Comparison of ENCODE assay signal across 24 cellular contexts in genomic region chrX:63738696-63739095, GRCh38. TPM values are rescaled to one million over a fixed set of nuclear protein-coding genes. Genes with fewer than 3 reads are reported as not detected.
DNase-seq lines count a peak whose midpoint lies in the region; FAIRE-seq and TF ChIP-seq lines count a peak whose summit lies in the region.
"Had no signal": no experiment of that assay in that cellular context is flagged by ENCODE, and none has a peak within 500 bp of the region (broad histone marks: within the 10 kb centered on the region; RNA-seq: fewer than 3 reads in every experiment).

No MANE protein-coding gene starts in this region.

- H3K4me3 ChIP-seq in KMS-11 (IDR thresholded peaks at IDR 0.05; ENCODE audit: insufficient read depth, low read depth, low read length) = no peak overlapping the region
- H3K4me3 ChIP-seq: PC-9, skin epidermis, upper lobe of left lung had no signal

- no peaks in the 10 kb centered on the region for H4K20me1 ChIP-seq in KMS-11 (ENCODE audit: insufficient read depth)

- H3K27me3 Mint-ChIP-seq in activated CD4-positive, alpha-beta T cell treated with anti-CD3 and anti-CD28 coated beads, Interleukin-2, amount 10 ng/mL, durations not matched to agents 24 days and 14 days = no peaks in the 10 kb centered on the region
- H3K27me3 Mint-ChIP-seq in chondrocyte (ENCODE audit: low read depth) = no peaks in the 10 kb centered on the region
- H3K27me3 Mint-ChIP-seq: CD4-positive, alpha-beta T cell had no signal

- H3K27me3 ChIP-seq in KMS-11 (ENCODE audit: insufficient read depth, low read depth) = no peaks in the 10 kb centered on the region
- H3K27me3 ChIP-seq: upper lobe of left lung had no signal

- no peaks in the 10 kb centered on the region for H3K9me3 Mint-ChIP-seq in activated CD4-positive, alpha-beta T cell treated with anti-CD3 and anti-CD28 coated beads, Interleukin-2, amount 10 ng/mL, durations not matched to agents 24 days and 14 days
- H3K9me3 Mint-ChIP-seq in chondrocyte (ENCODE audit: low read depth) = peaks cover 5% of the 10 kb centered on the region
- H3K9me3 Mint-ChIP-seq: CD4-positive, alpha-beta T cell had no signal

- H3K4me3 Mint-ChIP-seq in activated CD4-positive, alpha-beta T cell treated with anti-CD3 and anti-CD28 coated beads, Interleukin-2, amount 10 ng/mL, durations not matched to agents 24 days and 14 days = peak overlapping the region; percentile 39
- no peak overlapping the region for H3K4me3 Mint-ChIP-seq in chondrocyte (ENCODE audit: unreplicated experiment)
- H3K4me3 Mint-ChIP-seq: CD4-positive, alpha-beta T cell had no signal

- FAIRE-seq in GM19239 (lab: Jason Lieb, UNC) = peak; percentile 86
- FAIRE-seq: G401.6, TTC549 had no signal

- no peak for TF ChIP-seq CTCF in KMS-11 (conservative IDR thresholded peaks at IDR 0.05; ENCODE audit: low read depth, low read length)
- no peak for TF ChIP-seq CTCF in chondrocyte (IDR thresholded peaks at IDR 0.05)
- no peak for TF ChIP-seq CTCF in RWPE1 (conservative IDR thresholded peaks at IDR 0.05; ENCODE audit: low read depth)

- H3K4me1 Mint-ChIP-seq in activated CD4-positive, alpha-beta T cell treated with anti-CD3 and anti-CD28 coated beads, Interleukin-2, amount 10 ng/mL, durations not matched to agents 24 days and 14 days = peaks cover 21% of the 10 kb centered on the region
- H3K4me1 Mint-ChIP-seq in chondrocyte (ENCODE audit: low read depth) = peaks cover 44% of the 10 kb centered on the region

- DNase-seq in activated CD4-positive, alpha-beta T cell treated with anti-CD3 and anti-CD28 coated beads, Interleukin-2, amount 10 ng/mL, durations not matched to agents 24 days and 14 days = peak; percentile 59
- no peak for DNase-seq in activated CD4-positive, alpha-beta T cell treated with anti-CD3 and anti-CD28 coated beads, Interleukin-2, amount 50 U/mL, for 48 hours
- no peak for DNase-seq in GM19239 (ENCODE audit: insufficient read length, low spot score)
- no peak for DNase-seq in chondrocyte (ENCODE audit: low spot score)
- no peak for DNase-seq in erythroblast (lab: John Stamatoyannopoulos, UW)
- DNase-seq in RWPE1 (ENCODE audit: low spot score) = no peak
- no peak for DNase-seq in ecto neural progenitor cell (ENCODE audit: low spot score)
- DNase-seq: CD4-positive, alpha-beta T cell; cerebellar nuclear complex; HCEC 1CT; mesenchymal stem cell; NCI-H1417 treated with DMSO at 0.1 percent for 48 hours; NCI-H446; nucleus accumbens; PC-9; SHP77 treated with DMSO at 0.1 percent for 48 hours; stimulated activated CD4-positive, alpha-beta T cell treated with anti-CD3 and anti-CD28 coated beads, Interleukin-1b, Interleukin-23, amount 100 ng/mL, for 48 hours; substantia nigra; upper lobe of left lung had no signal

- 0 out of 2 replicates have a peak overlapping the region, but pooled peaks have one; percentile 21 for H3K4me2 ChIP-seq in KMS-11
- H3K4me2 ChIP-seq: PC-9 had no signal

- H3K27ac Mint-ChIP-seq in activated CD4-positive, alpha-beta T cell treated with anti-CD3 and anti-CD28 coated beads, Interleukin-2, amount 10 ng/mL, durations not matched to agents 24 days and 14 days = peak overlapping the region; percentile 68
- peak overlapping the region; percentile 70 for H3K27ac Mint-ChIP-seq in chondrocyte (ENCODE audit: unreplicated experiment)
- H3K27ac Mint-ChIP-seq: CD4-positive, alpha-beta T cell had no signal

- no peak overlapping the region for H3K9ac ChIP-seq in KMS-11

- H3K79me2 ChIP-seq in KMS-11 (ENCODE audit: insufficient read depth, low read depth) = no peaks in the 10 kb centered on the region

- TF ChIP-seq POLR2A in erythroblast (IDR thresholded peaks at IDR 0.05; ENCODE audit: low read length) = no peak

- POLR2A ChIA-PET in RWPE1 (lab: Yijun Ruan, JAX; ENCODE audit: low non-redundant PET) = no interaction called here

- H2AFZ ChIP-seq in KMS-11 (ENCODE audit: low read depth) = no peak overlapping the region
- H2AFZ ChIP-seq: PC-9 had no signal

- CTCF ChIA-PET in RWPE1 (lab: Yijun Ruan, JAX) = no interaction called here

- no peaks in the 10 kb centered on the region for H3K36me3 ChIP-seq in KMS-11 (ENCODE audit: insufficient read depth)
- H3K36me3 ChIP-seq: upper lobe of left lung had no signal

- H3K27ac ChIP-seq in KMS-11 (no peak overlapping the region), RWPE1 (no peak overlapping the region)
- H3K27ac ChIP-seq: epithelial cell of prostate, PC-9, skin epidermis, upper lobe of left lung had no signal

- peaks cover 4% of the 10 kb centered on the region for H3K36me3 Mint-ChIP-seq in activated CD4-positive, alpha-beta T cell treated with anti-CD3 and anti-CD28 coated beads, Interleukin-2, amount 10 ng/mL, durations not matched to agents 24 days and 14 days (ENCODE audit: low read depth)
- H3K36me3 Mint-ChIP-seq in chondrocyte (ENCODE audit: low read depth) = no peaks in the 10 kb centered on the region

- peaks cover 44% of the 10 kb centered on the region for H3K4me1 ChIP-seq in KMS-11 (ENCODE audit: low read depth, poor library complexity, severe bottlenecking)
- H3K4me1 ChIP-seq: upper lobe of left lung had no signal

- intact Hi-C loops in activated CD4-positive, alpha-beta T cell treated with anti-CD3 and anti-CD28 coated beads, Interleukin-2, amount 10 ng/mL, durations not matched to agents 24 days and 14 days (cut with micrococcal nuclease) = loop anchor here (1.0 kb wide), 1 partner anchor 8 kb away; no protein-coding TSS in a partner anchor

RNA-seq across cellular contexts. Expression of gene ARHGEF9, which starts 46.3 kb away (rescaled TPM):
- total RNA-seq in activated CD4-positive, alpha-beta T cell treated with anti-CD3 and anti-CD28 coated beads, Interleukin-2, amount 10 ng/mL, durations not matched to agents 24 days and 14 days = 16.7 and 18.9 TPM in 2 replicates
- 51.1 to 56.4 TPM (median 55.9 TPM) in 3 replicates for total RNA-seq in chondrocyte
